In genomic region chr3:13484861-13485590, GRCh38 we compare ENCODE assay signal across 1 cellular context.
TF ChIP-seq lines count a peak whose summit lies in the region.

No MANE protein-coding gene starts in this region.

TF ChIP-seq in K562, 482 proteins besides CTCF, POLR2A, EP300 and RAD21 (continued from another document and continues in another):
- TF ChIP-seq, protein P1, sequence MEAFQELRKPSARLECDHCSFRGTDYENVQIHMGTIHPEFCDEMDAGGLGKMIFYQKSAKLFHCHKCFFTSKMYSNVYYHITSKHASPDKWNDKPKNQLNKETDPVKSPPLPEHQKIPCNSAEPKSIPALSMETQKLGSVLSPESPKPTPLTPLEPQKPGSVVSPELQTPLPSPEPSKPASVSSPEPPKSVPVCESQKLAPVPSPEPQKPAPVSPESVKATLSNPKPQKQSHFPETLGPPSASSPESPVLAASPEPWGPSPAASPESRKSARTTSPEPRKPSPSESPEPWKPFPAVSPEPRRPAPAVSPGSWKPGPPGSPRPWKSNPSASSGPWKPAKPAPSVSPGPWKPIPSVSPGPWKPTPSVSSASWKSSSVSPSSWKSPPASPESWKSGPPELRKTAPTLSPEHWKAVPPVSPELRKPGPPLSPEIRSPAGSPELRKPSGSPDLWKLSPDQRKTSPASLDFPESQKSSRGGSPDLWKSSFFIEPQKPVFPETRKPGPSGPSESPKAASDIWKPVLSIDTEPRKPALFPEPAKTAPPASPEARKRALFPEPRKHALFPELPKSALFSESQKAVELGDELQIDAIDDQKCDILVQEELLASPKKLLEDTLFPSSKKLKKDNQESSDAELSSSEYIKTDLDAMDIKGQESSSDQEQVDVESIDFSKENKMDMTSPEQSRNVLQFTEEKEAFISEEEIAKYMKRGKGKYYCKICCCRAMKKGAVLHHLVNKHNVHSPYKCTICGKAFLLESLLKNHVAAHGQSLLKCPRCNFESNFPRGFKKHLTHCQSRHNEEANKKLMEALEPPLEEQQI (IDR thresholded peaks at IDR 0.05), result no peak
- peak; percentile 99 for TF ChIP-seq TCF3 (CRISPR knock-in tag; IDR thresholded peaks at IDR 0.05)
- no peak for TF ChIP-seq DDX20 (tag; IDR thresholded peaks at IDR 0.05; ENCODE audit: low read depth)
- TF ChIP-seq, protein P2, sequence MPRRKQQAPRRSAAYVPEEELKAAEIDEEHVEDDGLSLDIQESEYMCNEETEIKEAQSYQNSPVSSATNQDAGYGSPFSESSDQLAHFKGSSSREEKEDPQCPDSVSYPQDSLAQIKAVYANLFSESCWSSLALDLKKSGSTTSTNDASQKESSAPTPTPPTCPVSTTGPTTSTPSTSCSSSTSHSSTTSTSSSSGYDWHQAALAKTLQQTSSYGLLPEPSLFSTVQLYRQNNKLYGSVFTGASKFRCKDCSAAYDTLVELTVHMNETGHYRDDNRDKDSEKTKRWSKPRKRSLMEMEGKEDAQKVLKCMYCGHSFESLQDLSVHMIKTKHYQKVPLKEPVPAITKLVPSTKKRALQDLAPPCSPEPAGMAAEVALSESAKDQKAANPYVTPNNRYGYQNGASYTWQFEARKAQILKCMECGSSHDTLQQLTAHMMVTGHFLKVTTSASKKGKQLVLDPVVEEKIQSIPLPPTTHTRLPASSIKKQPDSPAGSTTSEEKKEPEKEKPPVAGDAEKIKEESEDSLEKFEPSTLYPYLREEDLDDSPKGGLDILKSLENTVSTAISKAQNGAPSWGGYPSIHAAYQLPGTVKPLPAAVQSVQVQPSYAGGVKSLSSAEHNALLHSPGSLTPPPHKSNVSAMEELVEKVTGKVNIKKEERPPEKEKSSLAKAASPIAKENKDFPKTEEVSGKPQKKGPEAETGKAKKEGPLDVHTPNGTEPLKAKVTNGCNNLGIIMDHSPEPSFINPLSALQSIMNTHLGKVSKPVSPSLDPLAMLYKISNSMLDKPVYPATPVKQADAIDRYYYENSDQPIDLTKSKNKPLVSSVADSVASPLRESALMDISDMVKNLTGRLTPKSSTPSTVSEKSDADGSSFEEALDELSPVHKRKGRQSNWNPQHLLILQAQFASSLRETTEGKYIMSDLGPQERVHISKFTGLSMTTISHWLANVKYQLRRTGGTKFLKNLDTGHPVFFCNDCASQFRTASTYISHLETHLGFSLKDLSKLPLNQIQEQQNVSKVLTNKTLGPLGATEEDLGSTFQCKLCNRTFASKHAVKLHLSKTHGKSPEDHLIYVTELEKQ (CRISPR knock-in tag; IDR thresholded peaks at IDR 0.05), result no peak
- TF ChIP-seq ZNF507 (tag; conservative IDR thresholded peaks at IDR 0.05), result no peak
- peak; percentile 60; the same call in 1 of the 2 replicates for TF ChIP-seq ZNF175 (CRISPR knock-in tag; IDR thresholded peaks at IDR 0.05; ENCODE audit: low read depth)
- peak; percentile 75 to 80 for TF ChIP-seq TRIM24 (IDR thresholded peaks at IDR 0.05)
- TF ChIP-seq TAL1 (IDR thresholded peaks at IDR 0.05), result peak; percentile 95
- peak in 1 of 3 experiments; percentile 73; a peak in 2 of 6 replicates for TF ChIP-seq ZBTB11 (CRISPR knock-in tag; IDR thresholded peaks at IDR 0.05)
- TF ChIP-seq RB1 (IDR thresholded peaks at IDR 0.05; ENCODE audit: low read depth), result no peak
- TF ChIP-seq, protein P3, sequence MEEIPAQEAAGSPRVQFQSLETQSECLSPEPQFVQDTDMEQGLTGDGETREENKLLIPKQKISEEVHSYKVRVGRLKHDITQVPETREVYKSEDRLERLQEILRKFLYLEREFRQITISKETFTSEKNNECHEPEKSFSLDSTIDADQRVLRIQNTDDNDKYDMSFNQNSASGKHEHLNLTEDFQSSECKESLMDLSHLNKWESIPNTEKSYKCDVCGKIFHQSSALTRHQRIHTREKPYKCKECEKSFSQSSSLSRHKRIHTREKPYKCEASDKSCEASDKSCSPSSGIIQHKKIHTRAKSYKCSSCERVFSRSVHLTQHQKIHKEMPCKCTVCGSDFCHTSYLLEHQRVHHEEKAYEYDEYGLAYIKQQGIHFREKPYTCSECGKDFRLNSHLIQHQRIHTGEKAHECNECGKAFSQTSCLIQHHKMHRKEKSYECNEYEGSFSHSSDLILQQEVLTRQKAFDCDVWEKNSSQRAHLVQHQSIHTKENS (CRISPR knock-in tag; IDR thresholded peaks at IDR 0.05), result no peak
- TF ChIP-seq SRSF9 (IDR thresholded peaks at IDR 0.05; ENCODE audit: borderline replicate concordance, low read depth, low read length), result no peak
- TF ChIP-seq PYGO2 (tag; IDR thresholded peaks at IDR 0.05), result no peak
- TF ChIP-seq ZNF512 (tag; IDR thresholded peaks at IDR 0.05), result no peak
- no peak for TF ChIP-seq SNIP1 (IDR thresholded peaks at IDR 0.05; ENCODE audit: low read depth)
- TF ChIP-seq ZNF778 (CRISPR knock-in tag; IDR thresholded peaks at IDR 0.05), result no peak
- TF ChIP-seq ZSCAN32 (CRISPR knock-in tag; IDR thresholded peaks at IDR 0.05), result no peak
- TF ChIP-seq ZNF408 (CRISPR knock-in tag; IDR thresholded peaks at IDR 0.05; ENCODE audit: low read depth), result no peak
- TF ChIP-seq CHD1 (IDR thresholded peaks at IDR 0.05; ENCODE audit: low read length), result no peak
- TF ChIP-seq PHB (CRISPR knock-in tag; IDR thresholded peaks at IDR 0.05), result no peak
- TF ChIP-seq ZNF431 (CRISPR knock-in tag; IDR thresholded peaks at IDR 0.05), result peak; percentile 62; the same call in 1 of the 2 replicates
- peak; percentile 93 for TF ChIP-seq ZBED1 (IDR thresholded peaks at IDR 0.05)
- TF ChIP-seq SREBF2 (CRISPR knock-in tag; IDR thresholded peaks at IDR 0.05), result no peak
- TF ChIP-seq SIX5 (IDR thresholded peaks at IDR 0.05; ENCODE audit: borderline replicate concordance in 1 of 2, insufficient read depth in 1 of 2, low read depth in 1 of 2, low read length in 2 of 2), result no peak
- no peak for TF ChIP-seq PCBP2 (IDR thresholded peaks at IDR 0.05; ENCODE audit: low read depth, low read length, poor library complexity, severe bottlenecking)
- TF ChIP-seq CSDE1 (IDR thresholded peaks at IDR 0.05), result no peak
- TF ChIP-seq HDAC6 (IDR thresholded peaks at IDR 0.05; ENCODE audit: low read depth, low read length), result no peak
- no peak for TF ChIP-seq IRF1 (CRISPR knock-in tag; IDR thresholded peaks at IDR 0.05; ENCODE audit: borderline replicate concordance)
- no peak for TF ChIP-seq ZC3H4 (CRISPR knock-in tag; IDR thresholded peaks at IDR 0.05; ENCODE audit: borderline replicate concordance)
- no peak for TF ChIP-seq ZNF239 (CRISPR knock-in tag; IDR thresholded peaks at IDR 0.05)
- no peak for TF ChIP-seq ZNF140 (CRISPR knock-in tag; IDR thresholded peaks at IDR 0.05)
- no peak for TF ChIP-seq MED1 (CRISPR knock-in tag; IDR thresholded peaks at IDR 0.05; ENCODE audit: borderline replicate concordance)
- no peak for TF ChIP-seq CHD4 (IDR thresholded peaks at IDR 0.05; ENCODE audit: insufficient read depth, insufficient replicate concordance, low read depth, low read length, poor library complexity, severe bottlenecking)
- no peak for TF ChIP-seq PREB (CRISPR knock-in tag; IDR thresholded peaks at IDR 0.05)
- no peak for TF ChIP-seq FUS (optimal IDR thresholded peaks at IDR 0.05; ENCODE audit: low read depth, low read length)
- no peak for TF ChIP-seq ZNF586 (CRISPR knock-in tag; conservative IDR thresholded peaks at IDR 0.05)
- TF ChIP-seq RFX7 (CRISPR knock-in tag; IDR thresholded peaks at IDR 0.05), result no peak
- TF ChIP-seq KLF6 (CRISPR knock-in tag; IDR thresholded peaks at IDR 0.05; ENCODE audit: borderline replicate concordance), result no peak
- TF ChIP-seq, protein P4, sequence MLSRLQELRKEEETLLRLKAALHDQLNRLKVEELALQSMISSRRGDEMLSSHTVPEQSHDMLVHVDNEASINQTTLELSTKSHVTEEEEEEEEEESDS (CRISPR knock-in tag; IDR thresholded peaks at IDR 0.05), result no peak
- TF ChIP-seq RUNX1 (IDR thresholded peaks at IDR 0.05; ENCODE audit: low read depth), result peak; percentile 97
- TF ChIP-seq XRCC3 (IDR thresholded peaks at IDR 0.05), result no peak
- TF ChIP-seq PML (IDR thresholded peaks at IDR 0.05; ENCODE audit: low read length), result peak; percentile 88
- peak; percentile 74 for TF ChIP-seq CREM (IDR thresholded peaks at IDR 0.05; ENCODE audit: low read depth)
- no peak for TF ChIP-seq ETV1 (tag; conservative IDR thresholded peaks at IDR 0.05; ENCODE audit: low read depth)
- peak; percentile 71 for TF ChIP-seq JUN (IDR thresholded peaks at IDR 0.05; ENCODE audit: borderline replicate concordance, low read depth, low read length)
- no peak for TF ChIP-seq JUN (CRISPR knock-in tag; IDR thresholded peaks at IDR 0.05; ENCODE audit: borderline replicate concordance)
- TF ChIP-seq, protein P5, sequence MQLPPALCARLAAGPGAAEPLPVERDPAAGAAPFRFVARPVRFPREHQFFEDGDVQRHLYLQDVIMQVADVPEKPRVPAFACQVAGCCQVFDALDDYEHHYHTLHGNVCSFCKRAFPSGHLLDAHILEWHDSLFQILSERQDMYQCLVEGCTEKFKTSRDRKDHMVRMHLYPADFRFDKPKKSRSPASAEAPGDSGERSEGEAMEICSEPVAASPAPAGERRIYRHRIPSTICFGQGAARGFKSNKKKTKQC (CRISPR knock-in tag; IDR thresholded peaks at IDR 0.05), result no peak
- TF ChIP-seq, protein P6, sequence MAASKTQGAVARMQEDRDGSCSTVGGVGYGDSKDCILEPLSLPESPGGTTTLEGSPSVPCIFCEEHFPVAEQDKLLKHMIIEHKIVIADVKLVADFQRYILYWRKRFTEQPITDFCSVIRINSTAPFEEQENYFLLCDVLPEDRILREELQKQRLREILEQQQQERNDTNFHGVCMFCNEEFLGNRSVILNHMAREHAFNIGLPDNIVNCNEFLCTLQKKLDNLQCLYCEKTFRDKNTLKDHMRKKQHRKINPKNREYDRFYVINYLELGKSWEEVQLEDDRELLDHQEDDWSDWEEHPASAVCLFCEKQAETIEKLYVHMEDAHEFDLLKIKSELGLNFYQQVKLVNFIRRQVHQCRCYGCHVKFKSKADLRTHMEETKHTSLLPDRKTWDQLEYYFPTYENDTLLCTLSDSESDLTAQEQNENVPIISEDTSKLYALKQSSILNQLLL (CRISPR knock-in tag; IDR thresholded peaks at IDR 0.05; ENCODE audit: borderline replicate concordance), result no peak
- TF ChIP-seq RBM34 (IDR thresholded peaks at IDR 0.05; ENCODE audit: borderline replicate concordance, insufficient read depth, low read length), result no peak
- peak; percentile 100 for TF ChIP-seq NFIC (IDR thresholded peaks at IDR 0.05)
- no peak for TF ChIP-seq ZNF780A (CRISPR knock-in tag; IDR thresholded peaks at IDR 0.05)
- peak; percentile 52; the same call in 1 of the 2 replicates for TF ChIP-seq LCOR (CRISPR knock-in tag; IDR thresholded peaks at IDR 0.05)
- no peak for TF ChIP-seq THRAP3 (IDR thresholded peaks at IDR 0.05; ENCODE audit: borderline replicate concordance)
- no peak for TF ChIP-seq YBX1 (IDR thresholded peaks at IDR 0.05)
- TF ChIP-seq SRSF3 (IDR thresholded peaks at IDR 0.05; ENCODE audit: insufficient read depth, low read length), result no peak
- no peak for TF ChIP-seq HNRNPUL1 (IDR thresholded peaks at IDR 0.05; ENCODE audit: low read length)
- TF ChIP-seq TAF1 (IDR thresholded peaks at IDR 0.05; ENCODE audit: control insufficient read depth, extremely low read depth, insufficient read depth, low read length, severe bottlenecking), result no peak
- no peak for TF ChIP-seq ZNF444 (CRISPR knock-in tag; IDR thresholded peaks at IDR 0.05)
- TF ChIP-seq ZKSCAN3 (CRISPR knock-in tag; IDR thresholded peaks at IDR 0.05), result no peak
